1 cellular context compared by ENCODE assay signal in genomic region chr11:6362185-6362867, GRCh38.
TF ChIP-seq lines count a peak whose summit lies in the region.

No MANE protein-coding gene starts in this region.

TF ChIP-seq in IMR-90, 13 proteins besides CTCF, POLR2A, EP300 and RAD21:
- TF ChIP-seq BHLHE40 (IDR thresholded peaks at IDR 0.05; ENCODE audit: low read depth, low read length), result no peak
- TF ChIP-seq CHD1 (IDR thresholded peaks at IDR 0.05; ENCODE audit: low read depth, low read length), result no peak
- TF ChIP-seq CEBPB (IDR thresholded peaks at IDR 0.05; ENCODE audit: low read depth, low read length), result no peak
- TF ChIP-seq, protein P1, sequence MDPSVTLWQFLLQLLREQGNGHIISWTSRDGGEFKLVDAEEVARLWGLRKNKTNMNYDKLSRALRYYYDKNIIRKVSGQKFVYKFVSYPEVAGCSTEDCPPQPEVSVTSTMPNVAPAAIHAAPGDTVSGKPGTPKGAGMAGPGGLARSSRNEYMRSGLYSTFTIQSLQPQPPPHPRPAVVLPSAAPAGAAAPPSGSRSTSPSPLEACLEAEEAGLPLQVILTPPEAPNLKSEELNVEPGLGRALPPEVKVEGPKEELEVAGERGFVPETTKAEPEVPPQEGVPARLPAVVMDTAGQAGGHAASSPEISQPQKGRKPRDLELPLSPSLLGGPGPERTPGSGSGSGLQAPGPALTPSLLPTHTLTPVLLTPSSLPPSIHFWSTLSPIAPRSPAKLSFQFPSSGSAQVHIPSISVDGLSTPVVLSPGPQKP (IDR thresholded peaks at IDR 0.05; ENCODE audit: borderline replicate concordance, low read depth, low read length), result no peak
- TF ChIP-seq MAZ (IDR thresholded peaks at IDR 0.05; ENCODE audit: borderline replicate concordance, low read depth, low read length), result no peak
- no peak for TF ChIP-seq SMC3 (IDR thresholded peaks at IDR 0.05; ENCODE audit: low read depth, low read length)
- no peak for TF ChIP-seq RCOR1 (IDR thresholded peaks at IDR 0.05; ENCODE audit: insufficient replicate concordance, low read length)
- no peak for TF ChIP-seq FOS (IDR thresholded peaks at IDR 0.05; ENCODE audit: low read depth, low read length)
- TF ChIP-seq NFE2L2 (IDR thresholded peaks at IDR 0.05; ENCODE audit: low read depth, low read length), result no peak
- TF ChIP-seq MXI1 (IDR thresholded peaks at IDR 0.05; ENCODE audit: borderline replicate concordance, low read depth, low read length), result no peak
- no peak for TF ChIP-seq RFX5 (IDR thresholded peaks at IDR 0.05; ENCODE audit: low read depth, low read length)
- TF ChIP-seq, protein P2, sequence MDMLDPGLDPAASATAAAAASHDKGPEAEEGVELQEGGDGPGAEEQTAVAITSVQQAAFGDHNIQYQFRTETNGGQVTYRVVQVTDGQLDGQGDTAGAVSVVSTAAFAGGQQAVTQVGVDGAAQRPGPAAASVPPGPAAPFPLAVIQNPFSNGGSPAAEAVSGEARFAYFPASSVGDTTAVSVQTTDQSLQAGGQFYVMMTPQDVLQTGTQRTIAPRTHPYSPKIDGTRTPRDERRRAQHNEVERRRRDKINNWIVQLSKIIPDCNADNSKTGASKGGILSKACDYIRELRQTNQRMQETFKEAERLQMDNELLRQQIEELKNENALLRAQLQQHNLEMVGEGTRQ (IDR thresholded peaks at IDR 0.05; ENCODE audit: low read depth, low read length), result no peak
- no peak for TF ChIP-seq MAFK (IDR thresholded peaks at IDR 0.05; ENCODE audit: low read depth, low read length)
